ENCODE assay signal across 10 cellular contexts in genomic region chr14:85534435-85534834, GRCh38. TPM values are rescaled to one million over a fixed set of nuclear protein-coding genes. Genes with fewer than 3 reads are reported as not detected.
DNase-seq lines count a peak whose midpoint lies in the region; ATAC-seq and TF ChIP-seq lines count a peak whose summit lies in the region.
"Had no signal": no experiment of that assay in that cellular context is flagged by ENCODE, and none has a peak within 500 bp of the region (broad histone marks: within the 10 kb centered on the region; RNA-seq: fewer than 3 reads in every experiment).

No MANE protein-coding gene starts in this region.

- H3K4me2 ChIP-seq in MM.1S (ENCODE audit: low read depth, low read length), result no peak overlapping the region

- H3K4me1 Mint-ChIP-seq in natural killer cell treated with Interleukin-12 subunit alpha and Interleukin-12 subunit beta and Interleukin-15 and Interleukin-18, amount 100 ng/mL, for 72 hours (ENCODE audit: low read depth in 2 of 2), result peaks cover 12 to 26% of the 10 kb centered on the region in 2 donors
- peaks cover 21 to 34% of the 10 kb centered on the region in 2 donors for H3K4me1 Mint-ChIP-seq in natural killer cell

- peaks cover 14% of the 10 kb centered on the region for H3K27me3 ChIP-seq in endocrine pancreas (ENCODE audit: control insufficient read depth, insufficient read depth, low read length)
- peaks cover 27 to 45% of the 10 kb centered on the region in 2 donors for H3K27me3 ChIP-seq in muscle layer of colon (ENCODE audit: control insufficient read depth in 1 of 2, insufficient read depth in 2 of 2, low read length in 2 of 2)
- no peaks in the 10 kb centered on the region for H3K27me3 ChIP-seq in MM.1S (replicated peaks; ENCODE audit: insufficient read depth, low read length)

- H3K4me3 ChIP-seq in endocrine pancreas (ENCODE audit: control insufficient read depth, insufficient read depth, low read length) (no peak overlapping the region), muscle layer of colon (ENCODE audit: low read depth in 1 of 2, low read length in 2 of 2) (peak overlapping the region; percentile 59 to 75), MM.1S (ENCODE audit: low read length) (no peak overlapping the region)

- H3K27me3 Mint-ChIP-seq in natural killer cell treated with Interleukin-12 subunit alpha and Interleukin-12 subunit beta and Interleukin-15 and Interleukin-18, amount 100 ng/mL, for 72 hours, result peaks cover 38 to 51% of the 10 kb centered on the region in 2 donors
- H3K27me3 Mint-ChIP-seq in natural killer cell (ENCODE audit: low read depth in 2 of 2), result peaks cover 55 to 72% of the 10 kb centered on the region in 2 donors

- H3K27ac ChIP-seq in muscle layer of colon (ENCODE audit: low read depth, low read length) (no peak overlapping the region), MM.1S (ENCODE audit: low read length) (no peak overlapping the region)

- H3K27ac Mint-ChIP-seq in natural killer cell treated with Interleukin-12 subunit alpha and Interleukin-12 subunit beta and Interleukin-15 and Interleukin-18, amount 100 ng/mL, for 72 hours, result no peak overlapping the region
- H3K27ac Mint-ChIP-seq in natural killer cell, result no peak overlapping the region

- H3K36me3 Mint-ChIP-seq in natural killer cell treated with Interleukin-12 subunit alpha and Interleukin-12 subunit beta and Interleukin-15 and Interleukin-18, amount 100 ng/mL, for 72 hours, result no peaks in the 10 kb centered on the region
- no peaks in the 10 kb centered on the region for H3K36me3 Mint-ChIP-seq in natural killer cell

- intact Hi-C loops in natural killer cell (cut with micrococcal nuclease), result no loop called here

- H2AFZ ChIP-seq in MM.1S (ENCODE audit: low read length), result no peak overlapping the region

- peak overlapping the region; percentile 13 for H3K4me3 Mint-ChIP-seq in natural killer cell treated with Interleukin-12 subunit alpha and Interleukin-12 subunit beta and Interleukin-15 and Interleukin-18, amount 100 ng/mL, for 72 hours
- no peak overlapping the region for H3K4me3 Mint-ChIP-seq in natural killer cell

- H3K9me2 ChIP-seq in MM.1S (replicated peaks; ENCODE audit: insufficient read depth, low read length), result no peaks in the 10 kb centered on the region

- in situ Hi-C loops in G401 (cut with HindIII; ENCODE audit: low sequenced_read_pairs), result no loop called here

- no peaks in the 10 kb centered on the region for H3K9me3 Mint-ChIP-seq in natural killer cell treated with Interleukin-12 subunit alpha and Interleukin-12 subunit beta and Interleukin-15 and Interleukin-18, amount 100 ng/mL, for 72 hours
- no peaks in the 10 kb centered on the region for H3K9me3 Mint-ChIP-seq in natural killer cell

- no peaks in the 10 kb centered on the region for H3F3A ChIP-seq in MM.1S (ENCODE audit: insufficient read depth, low read length)

- ATAC-seq in natural killer cell treated with Interleukin-12 subunit alpha and Interleukin-12 subunit beta and Interleukin-15 and Interleukin-18, amount 100 ng/mL, for 72 hours, result no peak
- ATAC-seq in natural killer cell (no peak), GM19455 (IDR thresholded peaks at IDR 0.05; ENCODE audit: unreplicated experiment) (no peak)
- ATAC-seq: esophagus mucosa had no signal

- H3K9me3 ChIP-seq in endocrine pancreas (ENCODE audit: control insufficient read depth, low read length) (no peaks in the 10 kb centered on the region), muscle layer of colon (ENCODE audit: low read length) (no peaks in the 10 kb centered on the region), MM.1S (replicated peaks; ENCODE audit: insufficient read depth, low read length) (no peaks in the 10 kb centered on the region)

- H3K4me1 ChIP-seq in endocrine pancreas (ENCODE audit: control insufficient read depth, insufficient read depth, low read length) (no peaks in the 10 kb centered on the region), muscle layer of colon (ENCODE audit: insufficient read depth, low read length) (peaks cover 34% of the 10 kb centered on the region), MM.1S (ENCODE audit: low read length) (no peaks in the 10 kb centered on the region)

- DNase-seq in natural killer cell treated with Interleukin-12 subunit alpha and Interleukin-12 subunit beta and Interleukin-15 and Interleukin-18, amount 100 ng/mL, for 72 hours (ENCODE audit: low spot score), result no peak
- DNase-seq in natural killer cell (no peak), MM.1S (no peak), G401 (ENCODE audit: low spot score) (no peak), KG1 (lab: John Stamatoyannopoulos, UW) (no peak)
- DNase-seq: activated CD4-positive, CD25-positive, alpha-beta regulatory T cell treated with anti-CD3 and anti-CD28 coated beads, Interleukin-2, amount 50 U/mL, for 72 hours had no signal

- H4K20me1 ChIP-seq in MM.1S (ENCODE audit: insufficient read depth, low read length), result no peaks in the 10 kb centered on the region

- peak overlapping the region; percentile 4 for H3K9ac ChIP-seq in endocrine pancreas (ENCODE audit: control insufficient read depth, insufficient read depth, low read length)
- H3K9ac ChIP-seq in muscle layer of colon (ENCODE audit: low read length), result no peak overlapping the region
- no peak overlapping the region for H3K9ac ChIP-seq in MM.1S (ENCODE audit: low read length)

- no peak for TF ChIP-seq CTCF in natural killer cell (IDR thresholded peaks at IDR 0.05)
- TF ChIP-seq CTCF in MM.1S (IDR thresholded peaks at IDR 0.05; ENCODE audit: low read length), result no peak

- H3K79me2 ChIP-seq in MM.1S (ENCODE audit: low read length), result no peaks in the 10 kb centered on the region

- H3K36me3 ChIP-seq in endocrine pancreas (ENCODE audit: control insufficient read depth, insufficient read depth, low read length), result no peaks in the 10 kb centered on the region
- H3K36me3 ChIP-seq in muscle layer of colon (ENCODE audit: insufficient read depth, low read length), result no peaks in the 10 kb centered on the region
- no peaks in the 10 kb centered on the region for H3K36me3 ChIP-seq in MM.1S (replicated peaks; ENCODE audit: insufficient read depth, low read length)

RNA-seq across cellular contexts. Expression of gene FLRT2, which starts 4.5 kb away (rescaled TPM):
- 1 to 10 TPM in 1 of 2 donors, under 1 TPM in 1; 0.25 to 1.5 TPM for total RNA-seq in natural killer cell treated with Interleukin-12 subunit alpha and Interleukin-12 subunit beta and Interleukin-15 and Interleukin-18, amount 100 ng/mL, for 72 hours
- total RNA-seq in natural killer cell, result not detected
- not detected in 2 replicates for total RNA-seq in G401 (2014; rRNA removed; shearing (Covaris generic))

Comparison
In these comparisons a context has a peak if more than half of its experiments do, and no peak if none do; other contexts are left out.
1. H3K4me3 ChIP-seq: peak in muscle layer of colon (2 of 2); none in endocrine pancreas (single experiment) and MM.1S (single experiment).